Comparison of ENCODE assay signal across 9 cellular contexts in the genomic region with DNA sequence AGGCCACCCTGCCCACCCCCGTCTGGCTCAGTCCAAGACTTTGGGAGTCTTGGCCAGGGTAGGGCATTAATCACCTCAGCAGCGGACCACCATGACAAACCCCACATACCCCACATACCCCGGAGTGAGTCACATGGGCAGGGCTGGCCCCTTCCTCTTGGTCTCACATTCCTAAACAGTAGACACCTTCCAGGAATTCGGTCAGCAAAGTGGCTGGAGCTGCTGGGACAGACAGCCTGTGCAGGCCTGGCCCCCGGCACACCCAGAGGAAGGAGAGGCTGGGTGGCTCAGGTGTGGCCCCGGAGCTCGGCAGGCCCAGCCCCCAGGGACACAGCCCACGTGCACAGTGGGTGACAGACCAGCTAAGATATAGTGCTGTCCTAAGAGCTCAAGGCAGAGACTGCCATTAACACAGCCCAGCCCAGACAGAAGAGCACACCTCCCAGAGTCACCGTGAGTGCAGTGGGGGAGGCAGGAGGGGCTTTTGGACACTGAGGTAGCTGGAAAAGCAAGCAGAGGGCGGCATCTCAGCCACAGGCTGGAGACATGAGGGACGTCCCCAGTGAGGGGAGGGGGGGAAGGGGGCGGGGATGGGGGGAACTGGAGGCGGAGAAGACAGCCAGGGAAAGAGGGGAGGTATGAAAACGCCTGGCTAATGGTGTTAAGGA. TPM values are rescaled to one million over a fixed set of nuclear protein-coding genes. Genes with fewer than 3 reads are reported as not detected.
DNase-seq lines count a peak whose midpoint lies in the region; ATAC-seq and TF ChIP-seq lines count a peak whose summit lies in the region.
"Had no signal": no experiment of that assay in that cellular context is flagged by ENCODE, and none has a peak within 500 bp of the region (broad histone marks: within the 10 kb centered on the region; RNA-seq: fewer than 3 reads in every experiment).

No MANE protein-coding gene starts in this region.

- H3K36me3 Mint-ChIP-seq in GM23338 (ENCODE audit: low read depth), result no peaks in the 10 kb centered on the region

- POLR2A ChIA-PET in SK-N-SH (lab: Yijun Ruan, JAX), result no interaction called here

- H2AFZ ChIP-seq in GM23338 (no peak overlapping the region), SK-N-SH (ENCODE audit: low read depth) (no peak overlapping the region)

- H3K4me2 ChIP-seq in GM23338, result no peak overlapping the region
- H3K4me2 ChIP-seq in SK-N-SH, result peak overlapping the region; percentile 47; the same call in 1 of the 2 replicates

- DNase-seq in GM23338 (ENCODE audit: low spot score), result peak; percentile 54
- DNase-seq in SK-N-SH, result peak; percentile 64
- DNase-seq in left ventricle myocardium superior, result no peak
- DNase-seq in retina, result peak; percentile 59
- no peak for DNase-seq in HCEC 1CT
- no peak for DNase-seq in NCI-H748 (lab: John Stamatoyannopoulos, UW; ENCODE audit: unreplicated experiment)
- no peak for DNase-seq in mucosa of gallbladder (ENCODE audit: low spot score)
- DNase-seq: NCI-H2029 treated with DMSO at 0.1 percent for 48 hours had no signal

- peaks cover 38% of the 10 kb centered on the region for H3K4me1 Mint-ChIP-seq in GM23338

- WGBS in SK-N-SH (ENCODE audit: low lambda C conversion rate), result 33% methylated on average over 8 of the region's 14 CpGs

- H3K9me3 ChIP-seq in SK-N-SH, result no peaks in the 10 kb centered on the region

- H3K4me3 Mint-ChIP-seq in GM23338, result no peak overlapping the region

- CTCF ChIA-PET in SK-N-SH (lab: Yijun Ruan, JAX), result no interaction called here

- no peak for TF ChIP-seq CTCF in GM23338 (conservative IDR thresholded peaks at IDR 0.05; ENCODE audit: low read depth in 2 of 2)
- no peak for TF ChIP-seq CTCF in SK-N-SH (IDR thresholded peaks at IDR 0.05)

- H3K4me1 ChIP-seq in GM23338 (ENCODE audit: insufficient read depth) (peaks cover 26% of the 10 kb centered on the region), SK-N-SH (ENCODE audit: control insufficient read depth in 1 of 2, insufficient read depth in 2 of 2, low read depth in 1 of 2, low read length in 1 of 2) (peaks cover 31 to 66% of the 10 kb centered on the region in 2 experiments)

- H3K9me2 ChIP-seq in GM23338 (ENCODE audit: insufficient read depth) (no peaks in the 10 kb centered on the region), SK-N-SH (no peaks in the 10 kb centered on the region)

- intact Hi-C loops in left ventricle myocardium superior (cut with micrococcal nuclease), result no loop called here

- H3K27me3 ChIP-seq in GM23338 (ENCODE audit: insufficient read depth) (no peaks in the 10 kb centered on the region), SK-N-SH (ENCODE audit: insufficient read depth) (no peaks in the 10 kb centered on the region)

- peaks cover 3% of the 10 kb centered on the region for H3K27me3 Mint-ChIP-seq in GM23338 (ENCODE audit: insufficient read depth, low read depth, poor library complexity)

- no peak overlapping the region for H3K9ac ChIP-seq in SK-N-SH

- no peaks in the 10 kb centered on the region for H3K36me3 ChIP-seq in GM23338 (ENCODE audit: insufficient read depth)
- H3K36me3 ChIP-seq in SK-N-SH (replicated peaks in 1 of 2; ENCODE audit: control insufficient read depth in 1 of 2, insufficient read depth in 2 of 2, low read length in 1 of 2), result no peaks in the 10 kb centered on the region

- H3K27ac Mint-ChIP-seq in GM23338, result no peak overlapping the region; the same call in 1 of the 2 replicates

- peaks cover 49% of the 10 kb centered on the region for H3K79me2 ChIP-seq in GM23338 (replicated peaks; ENCODE audit: insufficient read depth)
- peaks cover 80% of the 10 kb centered on the region for H3K79me2 ChIP-seq in SK-N-SH (ENCODE audit: insufficient read depth)

- H3K27ac ChIP-seq in GM23338 (ENCODE audit: low read depth), result 0 out of 2 replicates have a peak overlapping the region, but pooled peaks have one; percentile 14
- peak overlapping the region in 1 of 2 experiments; percentile 1; a peak in 2 of 4 replicates for H3K27ac ChIP-seq in SK-N-SH (ENCODE audit: low read depth in 2 of 2, low read length in 1 of 2)

- ATAC-seq in GM23338 (peak; percentile 32), left ventricle myocardium superior (peak; percentile 3), HG02623 (IDR thresholded peaks at IDR 0.05; ENCODE audit: unreplicated experiment) (no peak)

- no peak overlapping the region for H3K4me3 ChIP-seq in GM23338
- no peak overlapping the region for H3K4me3 ChIP-seq in SK-N-SH (ENCODE audit: low read depth in 2 of 2, low read length in 1 of 2)

- TF ChIP-seq EP300 in SK-N-SH (IDR thresholded peaks at IDR 0.05; ENCODE audit: borderline replicate concordance in 1 of 2, low read depth in 1 of 2, low read length in 1 of 2), result peak in 1 of 2 experiments; percentile 75; a peak in 2 of 4 replicates

- H3K9me3 Mint-ChIP-seq in GM23338, result no peaks in the 10 kb centered on the region

- H3F3A ChIP-seq in GM23338 (replicated peaks; ENCODE audit: low read depth) (no peaks in the 10 kb centered on the region), SK-N-SH (replicated peaks; ENCODE audit: insufficient read depth) (peaks cover 7% of the 10 kb centered on the region)

- TF ChIP-seq RAD21 in SK-N-SH (IDR thresholded peaks at IDR 0.05; ENCODE audit: low read length), result no peak

- H4K20me1 ChIP-seq in GM23338 (replicated peaks; ENCODE audit: insufficient read depth), result peaks cover 4% of the 10 kb centered on the region; the same call in 1 of the 2 replicates
- peaks cover 15% of the 10 kb centered on the region for H4K20me1 ChIP-seq in SK-N-SH (ENCODE audit: insufficient read depth)

TF ChIP-seq in GM23338, 12 proteins besides CTCF, POLR2A, EP300 and RAD21 (continues in another document):
- TF ChIP-seq REST (IDR thresholded peaks at IDR 0.05; ENCODE audit: unreplicated experiment) (no peak), POLR2AphosphoS5 (IDR thresholded peaks at IDR 0.05; ENCODE audit: low read depth) (no peak), ZNF114 (CRISPR knock-in tag; IDR thresholded peaks at IDR 0.05) (no peak), JUNB (IDR thresholded peaks at IDR 0.05; ENCODE audit: unreplicated experiment) (no peak), STAT1 (IDR thresholded peaks at IDR 0.05; ENCODE audit: unreplicated experiment) (no peak)

TF ChIP-seq in SK-N-SH, 30 proteins besides CTCF, POLR2A, EP300 and RAD21:
- TF ChIP-seq TEAD4 (IDR thresholded peaks at IDR 0.05; ENCODE audit: borderline replicate concordance, insufficient read depth) (peak; percentile 89), PBX3 (IDR thresholded peaks at IDR 0.05) (peak; percentile 75), EZH2phosphoT487 (IDR thresholded peaks at IDR 0.05; ENCODE audit: borderline replicate concordance, low read depth) (no peak), FOSL2 (IDR thresholded peaks at IDR 0.05; ENCODE audit: borderline replicate concordance, low read depth) (peak; percentile 80; the same call in 1 of the 2 replicates), RXRA (IDR thresholded peaks at IDR 0.05; ENCODE audit: borderline replicate concordance, low read depth) (peak; percentile 64; the same call in 1 of the 2 replicates), NFIC (IDR thresholded peaks at IDR 0.05; ENCODE audit: borderline replicate concordance) (peak; percentile 70; the same call in 1 of the 2 replicates), TCF12 (IDR thresholded peaks at IDR 0.05) (peak; percentile 72)
- TF ChIP-seq, protein P1, sequence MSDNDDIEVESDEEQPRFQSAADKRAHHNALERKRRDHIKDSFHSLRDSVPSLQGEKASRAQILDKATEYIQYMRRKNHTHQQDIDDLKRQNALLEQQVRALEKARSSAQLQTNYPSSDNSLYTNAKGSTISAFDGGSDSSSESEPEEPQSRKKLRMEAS (IDR thresholded peaks at IDR 0.05; ENCODE audit: low read depth), result no peak

RNA-seq across cellular contexts. Expression of gene CCDC85C, which starts 24.0 kb away (rescaled TPM):
- 24.9 and 26.8 TPM in 2 replicates for total RNA-seq in GM23338 (2014; rRNA removed; shearing (Covaris generic))
- polyA plus RNA-seq in GM23338 (2016; fragmentation: Nextera tagmentation; extraction: Ambion mirVana) (4.5 and 6.5 TPM in 2 replicates), SK-N-SH (2012; rRNA removed) (9.6 and 10.6 TPM in 2 replicates)
- 5.3 and 8.4 TPM in 2 replicates for polyA plus RNA-seq in SK-N-SH (2012; cell fraction: cytosol; rRNA removed)
- polyA plus RNA-seq in SK-N-SH (2012; cell fraction: nucleus; rRNA removed), result 12.9 and 13.1 TPM in 2 replicates
- total RNA-seq in left ventricle myocardium superior (49.3 TPM), mucosa of gallbladder (41.3 TPM)

Comparison
In these comparisons a context has a peak if more than half of its experiments do, and no peak if none do; other contexts are left out.
1. DNase-seq: peak in GM23338 (single experiment), SK-N-SH (single experiment) and retina (single experiment); none in left ventricle myocardium superior (single experiment), HCEC 1CT (single experiment), NCI-H748 (single experiment) and mucosa of gallbladder (single experiment).